In the genomic region with DNA sequence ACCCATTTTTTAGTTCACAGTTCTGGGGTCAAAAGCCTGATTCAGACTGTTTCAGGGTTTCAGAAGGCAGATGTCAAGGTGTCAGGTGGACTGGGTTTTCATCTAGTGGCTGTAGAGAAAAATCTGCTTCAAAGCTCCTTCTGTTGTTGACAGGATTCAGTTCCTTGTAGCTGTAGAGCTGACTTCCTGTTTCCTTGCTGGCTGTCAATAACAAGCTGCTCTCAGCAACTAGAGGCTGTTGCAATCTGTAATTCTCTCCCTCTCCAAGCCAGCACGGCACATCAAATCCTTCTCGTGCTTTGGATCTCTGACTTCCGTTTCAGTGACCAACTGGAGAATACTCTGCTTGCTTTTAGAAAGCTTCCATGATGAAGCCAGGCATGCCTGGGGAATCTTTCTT, we compare ENCODE assay signal across 8 cellular contexts.
A peak's percentile ranks its signal among the peaks of the same experiment; 100 is the strongest.
DNase-seq lines count a peak whose midpoint lies in the region; ATAC-seq lines count a peak whose summit lies in the region.

No MANE protein-coding gene starts in this region.

- peak overlapping the region; percentile 41 for H3K4me3 Mint-ChIP-seq in central memory CD8-positive, alpha-beta T cell

- no peaks in the 10 kb centered on the region for H3K4me1 Mint-ChIP-seq in central memory CD8-positive, alpha-beta T cell

- H3K27ac Mint-ChIP-seq in central memory CD8-positive, alpha-beta T cell (ENCODE audit: low read depth): peak overlapping the region; percentile 53

- intact Hi-C loops in posterior vena cava (cut with DNase I): no loop called here
- intact Hi-C loops in sciatic nerve (cut with DNase I): no loop called here

- ATAC-seq in GM19452 (IDR thresholded peaks at IDR 0.05; ENCODE audit: unreplicated experiment) (peak; percentile 82), HG03558 (IDR thresholded peaks at IDR 0.05; ENCODE audit: extremely low read depth, unreplicated experiment) (peak; percentile 64), sciatic nerve (no peak)
- no peak for ATAC-seq in central memory CD8-positive, alpha-beta T cell (replicated peaks; ENCODE audit: extremely low read depth, poor library complexity, severe bottlenecking)

- no peaks in the 10 kb centered on the region for H3K9me3 Mint-ChIP-seq in central memory CD8-positive, alpha-beta T cell

- H3K36me3 Mint-ChIP-seq in central memory CD8-positive, alpha-beta T cell (ENCODE audit: insufficient read depth): peaks cover 2% of the 10 kb centered on the region

- DNase-seq in DMS53 (lab: John Stamatoyannopoulos, UW): peak; percentile 88
- no peak for DNase-seq in central memory CD8-positive, alpha-beta T cell (ENCODE audit: low spot score in 2 of 2)
- no peak for DNase-seq in SW 1271 (lab: John Stamatoyannopoulos, UW)
- no peak for DNase-seq in germinal center (ENCODE audit: low spot score)
- DNase-seq in posterior vena cava (ENCODE audit: low spot score): no peak
- no peak for DNase-seq in sciatic nerve (ENCODE audit: low spot score)

- H3K27me3 Mint-ChIP-seq in central memory CD8-positive, alpha-beta T cell: peaks cover under 1% of the 10 kb centered on the region

Comparison
In these comparisons a context has a peak if more than half of its experiments do, and no peak if none do; other contexts are left out.
1. ATAC-seq: peak in GM19452 (single experiment) and HG03558 (single experiment); none in central memory CD8-positive, alpha-beta T cell (single experiment) and sciatic nerve (single experiment).